Comparison of ENCODE assay signal across 1 cellular context in the genomic region with DNA sequence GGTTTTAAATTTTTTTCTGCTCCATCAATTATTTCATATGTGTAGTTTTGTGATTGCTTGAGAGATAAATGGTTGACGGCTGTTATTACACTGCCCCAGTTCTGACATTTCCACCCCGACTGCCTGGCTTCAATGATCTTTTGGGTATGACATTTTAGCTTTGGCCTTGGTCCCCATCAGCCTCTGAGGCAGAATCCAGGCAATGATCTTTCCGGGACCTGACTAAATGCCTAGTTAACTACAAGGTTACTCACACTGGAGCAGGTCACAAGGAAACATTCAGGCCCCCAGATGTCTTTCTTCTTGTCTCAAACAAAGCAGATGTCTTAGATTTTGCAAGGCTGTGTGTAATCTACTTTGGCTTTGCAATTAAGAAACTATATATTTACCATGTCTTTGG.
TF ChIP-seq lines count a peak whose summit lies in the region.

No MANE protein-coding gene starts in this region.

TF ChIP-seq in GM23338, 12 proteins besides CTCF, POLR2A, EP300 and RAD21 (continued from another document):
- TF ChIP-seq ETS1 (IDR thresholded peaks at IDR 0.05), result no peak
